Comparison of ENCODE assay signal across 10 cellular contexts in the genomic region with DNA sequence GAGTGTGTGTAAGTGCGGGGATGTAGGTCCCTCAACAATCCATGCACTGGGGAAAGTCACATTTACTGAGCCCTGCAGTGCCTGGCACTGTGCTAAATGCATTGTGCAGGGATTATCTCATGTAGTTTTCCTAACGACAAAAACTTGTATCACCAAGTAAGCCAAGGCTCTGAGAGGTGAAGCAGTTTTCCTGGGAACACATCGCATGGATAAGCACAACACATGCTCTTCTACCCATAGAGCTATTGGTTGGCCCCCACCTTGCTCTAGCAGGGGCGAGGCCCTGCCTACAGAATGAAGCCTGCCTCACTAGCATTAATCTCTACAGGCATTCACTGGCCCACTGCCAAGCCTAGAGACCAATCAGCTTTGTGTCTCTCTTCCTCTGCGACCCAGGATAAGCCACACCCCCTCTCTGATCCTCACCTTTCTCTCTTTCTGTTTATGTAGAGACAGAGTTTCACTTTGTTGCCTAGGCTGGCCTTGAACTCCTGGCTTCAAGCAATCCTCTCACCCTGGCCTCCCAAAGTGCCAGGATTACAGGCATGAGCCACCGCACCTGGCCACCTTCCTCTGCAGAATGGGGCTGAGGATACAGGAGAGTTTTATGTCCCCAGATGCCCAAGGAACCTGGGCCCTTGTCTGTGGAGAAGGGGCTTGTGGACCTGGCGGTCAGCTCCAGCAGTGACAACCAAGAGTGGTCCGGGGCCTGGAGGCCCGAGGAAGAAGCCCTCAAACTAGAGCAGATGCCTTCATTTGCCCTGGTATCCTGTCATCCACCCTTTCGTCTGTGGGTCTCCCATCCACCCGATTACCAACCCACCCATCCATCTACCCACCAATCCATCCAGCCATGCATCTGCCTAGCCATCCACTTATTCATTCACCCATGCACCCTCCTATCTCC. TPM values are rescaled to one million over a fixed set of nuclear protein-coding genes. Genes with fewer than 3 reads are reported as not detected.
DNase-seq lines count a peak whose midpoint lies in the region; ATAC-seq and TF ChIP-seq lines count a peak whose summit lies in the region.
"Had no signal": no experiment of that assay in that cellular context is flagged by ENCODE, and none has a peak within 500 bp of the region (broad histone marks: within the 10 kb centered on the region; RNA-seq: fewer than 3 reads in every experiment).

No MANE protein-coding gene starts in this region.

- no peak for ATAC-seq in right lobe of liver
- ATAC-seq in sciatic nerve: no peak

- TF ChIP-seq EP300 in Ishikawa (IDR thresholded peaks at IDR 0.05; ENCODE audit: borderline replicate concordance): no peak

- H3K9me3 Mint-ChIP-seq in activated naive CD4-positive, alpha-beta T cell treated with anti-CD3 and anti-CD28 coated beads for 36 hours: no peaks in the 10 kb centered on the region
- no peaks in the 10 kb centered on the region for H3K9me3 Mint-ChIP-seq in glutamatergic neuron (ENCODE audit: unreplicated experiment)
- H3K9me3 Mint-ChIP-seq: memory B cell had no signal

- no peak for TF ChIP-seq RAD21 in Ishikawa (IDR thresholded peaks at IDR 0.05; ENCODE audit: low read depth)

- WGBS in right lobe of liver (ENCODE audit: insufficient coverage, low coverage, low lambda C conversion rate, missing lambda C conversion rate): 74% methylated on average over 5 of the region's 11 CpGs

- H3K36me3 Mint-ChIP-seq in activated naive CD4-positive, alpha-beta T cell treated with anti-CD3 and anti-CD28 coated beads for 36 hours (ENCODE audit: low read depth): no peaks in the 10 kb centered on the region
- H3K36me3 Mint-ChIP-seq in glutamatergic neuron (ENCODE audit: unreplicated experiment): no peaks in the 10 kb centered on the region
- H3K36me3 Mint-ChIP-seq: memory B cell had no signal

- H3K4me3 ChIP-seq in BLaER1: no peak overlapping the region
- no peak overlapping the region for H3K4me3 ChIP-seq in right lobe of liver

- TF ChIP-seq POLR2A in right lobe of liver (IDR thresholded peaks at IDR 0.05): no peak

- H3K27me3 ChIP-seq in BLaER1 (no peaks in the 10 kb centered on the region), right lobe of liver (no peaks in the 10 kb centered on the region)

- TF ChIP-seq CTCF in right lobe of liver (IDR thresholded peaks at IDR 0.05) (no peak), glutamatergic neuron (IDR thresholded peaks at IDR 0.05; ENCODE audit: partially characterized antibody, unreplicated experiment) (no peak)

- no peak overlapping the region for H3K27ac ChIP-seq in BLaER1
- no peak overlapping the region for H3K27ac ChIP-seq in right lobe of liver

- no peaks in the 10 kb centered on the region for H3K27me3 Mint-ChIP-seq in activated naive CD4-positive, alpha-beta T cell treated with anti-CD3 and anti-CD28 coated beads for 36 hours (ENCODE audit: low read depth)
- peaks cover 3% of the 10 kb centered on the region for H3K27me3 Mint-ChIP-seq in glutamatergic neuron (ENCODE audit: unreplicated experiment)

- no peak overlapping the region for H3K27ac Mint-ChIP-seq in activated naive CD4-positive, alpha-beta T cell treated with anti-CD3 and anti-CD28 coated beads for 36 hours
- no peak overlapping the region for H3K27ac Mint-ChIP-seq in glutamatergic neuron (ENCODE audit: unreplicated experiment)
- H3K27ac Mint-ChIP-seq: memory B cell had no signal

- intact Hi-C loops in activated naive CD4-positive, alpha-beta T cell treated with anti-CD3 and anti-CD28 coated beads for 36 hours (cut with micrococcal nuclease): no loop called here
- intact Hi-C loops in right lobe of liver (cut with DNase I) (no loop called here), sciatic nerve (cut with DNase I) (no loop called here)

- CTCF ChIA-PET in activated naive CD4-positive, alpha-beta T cell treated with anti-CD3 and anti-CD28 coated beads for 36 hours (lab: Charles Lee): interaction anchor here (0.5 to 2.9 kb wide), 5 partner anchors 11 to 221 kb away, joined by 3 to 10 read pairs (median 3); no protein-coding TSS in a partner anchor

- no peak overlapping the region for H3K9ac ChIP-seq in BLaER1

- no peaks in the 10 kb centered on the region for H4K20me1 ChIP-seq in BLaER1

- H3K4me1 ChIP-seq in BLaER1 (peaks cover 65% of the 10 kb centered on the region), right lobe of liver (no peaks in the 10 kb centered on the region)

- peak overlapping the region; percentile 53 for H3K4me2 ChIP-seq in BLaER1

- no peak overlapping the region for H3K4me3 Mint-ChIP-seq in activated naive CD4-positive, alpha-beta T cell treated with anti-CD3 and anti-CD28 coated beads for 36 hours
- no peak overlapping the region for H3K4me3 Mint-ChIP-seq in glutamatergic neuron (ENCODE audit: unreplicated experiment)
- H3K4me3 Mint-ChIP-seq: memory B cell had no signal

- peaks cover 8% of the 10 kb centered on the region for H3K4me1 Mint-ChIP-seq in activated naive CD4-positive, alpha-beta T cell treated with anti-CD3 and anti-CD28 coated beads for 36 hours (ENCODE audit: low read depth)
- H3K4me1 Mint-ChIP-seq in glutamatergic neuron (ENCODE audit: low read depth, unreplicated experiment): peaks cover 4% of the 10 kb centered on the region
- H3K4me1 Mint-ChIP-seq: memory B cell had no signal

- H3K36me3 ChIP-seq in BLaER1 (no peaks in the 10 kb centered on the region), right lobe of liver (no peaks in the 10 kb centered on the region)

- DNase-seq in activated naive CD4-positive, alpha-beta T cell treated with anti-CD3 and anti-CD28 coated beads for 36 hours: peak; percentile 81
- DNase-seq in right lobe of liver: peak in 2 of 3 donors; percentile 20 to 31
- no peak for DNase-seq in C1 segment of cervical spinal cord (lab: John Stamatoyannopoulos, UW)
- no peak for DNase-seq in glutamatergic neuron
- DNase-seq in sciatic nerve (ENCODE audit: low spot score): no peak
- DNase-seq in NCI-H187 (lab: John Stamatoyannopoulos, UW): no peak

- H3K9me3 ChIP-seq in BLaER1 (no peaks in the 10 kb centered on the region), right lobe of liver (no peaks in the 10 kb centered on the region)

TF ChIP-seq in Ishikawa, 13 proteins besides CTCF, POLR2A, EP300 and RAD21 (continues in another document):
- TF ChIP-seq CEBPB (IDR thresholded peaks at IDR 0.05): no peak
- TF ChIP-seq FOXM1 (IDR thresholded peaks at IDR 0.05; ENCODE audit: borderline replicate concordance, low read depth): no peak
- TF ChIP-seq, protein P1, sequence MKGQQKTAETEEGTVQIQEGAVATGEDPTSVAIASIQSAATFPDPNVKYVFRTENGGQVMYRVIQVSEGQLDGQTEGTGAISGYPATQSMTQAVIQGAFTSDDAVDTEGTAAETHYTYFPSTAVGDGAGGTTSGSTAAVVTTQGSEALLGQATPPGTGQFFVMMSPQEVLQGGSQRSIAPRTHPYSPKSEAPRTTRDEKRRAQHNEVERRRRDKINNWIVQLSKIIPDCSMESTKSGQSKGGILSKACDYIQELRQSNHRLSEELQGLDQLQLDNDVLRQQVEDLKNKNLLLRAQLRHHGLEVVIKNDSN (IDR thresholded peaks at IDR 0.05): no peak
- no peak for TF ChIP-seq CREB1 (IDR thresholded peaks at IDR 0.05; ENCODE audit: low read depth)
- peak; percentile 71 for TF ChIP-seq NFIC (IDR thresholded peaks at IDR 0.05)
- TF ChIP-seq ZBTB7A (IDR thresholded peaks at IDR 0.05; ENCODE audit: low read depth): no peak; the same call in 1 of the 2 replicates
- 0 out of 2 replicates have a peak, but pooled peaks have one; percentile 28 for TF ChIP-seq TEAD4 (IDR thresholded peaks at IDR 0.05)

RNA-seq across cellular contexts. Expression of a gene that starts 12.8 kb away (rescaled TPM):
- not detected for total RNA-seq in activated naive CD4-positive, alpha-beta T cell treated with anti-CD3 and anti-CD28 coated beads for 36 hours
- total RNA-seq in right lobe of liver (under 1 TPM in 4 of 6 experiments, not detected in 2; 0.07 to 0.47 (median 0.22) TPM), glutamatergic neuron (ENCODE audit: unreplicated experiment) (not detected), sciatic nerve (not detected)
- total RNA-seq: urinary bladder had no signal

RNA-seq across cellular contexts. Expression of a gene that starts 19.4 kb away (rescaled TPM):
- under 1 TPM in 1 of 2 experiments, not detected in 1; 0.25 TPM for total RNA-seq in activated naive CD4-positive, alpha-beta T cell treated with anti-CD3 and anti-CD28 coated beads for 36 hours
- total RNA-seq in right lobe of liver (1 to 10 TPM in 3 of 6 experiments, under 1 TPM in 2, not detected in 1; 0.51 to 7.7 (median 3.0) TPM), glutamatergic neuron (ENCODE audit: unreplicated experiment) (1.1 TPM), sciatic nerve (6.2 TPM)

RNA-seq across cellular contexts. Expression of a gene that starts 25.6 kb away (rescaled TPM):
- total RNA-seq in activated naive CD4-positive, alpha-beta T cell treated with anti-CD3 and anti-CD28 coated beads for 36 hours: 10 to 100 TPM; 18.8 to 20.6 TPM
- 10 to 100 TPM in 3 of 6 experiments, 1 to 10 TPM in 3; 5.1 to 15.5 (median 10.8) TPM for total RNA-seq in right lobe of liver
- total RNA-seq in glutamatergic neuron (ENCODE audit: unreplicated experiment): 18.3 TPM
- 17.6 TPM for total RNA-seq in sciatic nerve

RNA-seq across cellular contexts. Expression of a gene that starts 28.3 kb away (rescaled TPM):
- total RNA-seq in activated naive CD4-positive, alpha-beta T cell treated with anti-CD3 and anti-CD28 coated beads for 36 hours: 100 to 1,000 TPM; 169 to 173 TPM
- 100 to 1,000 TPM in 2 of 6 experiments, 10 to 100 TPM in 4; 40.6 to 111 (median 47.4) TPM for total RNA-seq in right lobe of liver
- total RNA-seq in glutamatergic neuron (ENCODE audit: unreplicated experiment): 89.4 TPM
- total RNA-seq in sciatic nerve: 69.7 TPM

RNA-seq across cellular contexts. Expression of a gene that starts 29.4 kb away (rescaled TPM):
- 10 to 100 TPM; 20.0 to 22.0 TPM for total RNA-seq in activated naive CD4-positive, alpha-beta T cell treated with anti-CD3 and anti-CD28 coated beads for 36 hours
- total RNA-seq in right lobe of liver: 100 to 1,000 TPM; 226 to 357 (median 263) TPM
- 38.6 TPM for total RNA-seq in glutamatergic neuron (ENCODE audit: unreplicated experiment)
- 27.8 TPM for total RNA-seq in sciatic nerve

Comparison
In these comparisons a context has a peak if more than half of its experiments do, and no peak if none do; other contexts are left out.
1. DNase-seq: peak in activated naive CD4-positive, alpha-beta T cell treated with anti-CD3 and anti-CD28 coated beads for 36 hours (single experiment) and right lobe of liver (2 of 3); none in C1 segment of cervical spinal cord (0 of 14), glutamatergic neuron (single experiment), sciatic nerve (single experiment) and NCI-H187 (0 of 2).